25 cellular contexts compared by ENCODE assay signal in the genomic region with DNA sequence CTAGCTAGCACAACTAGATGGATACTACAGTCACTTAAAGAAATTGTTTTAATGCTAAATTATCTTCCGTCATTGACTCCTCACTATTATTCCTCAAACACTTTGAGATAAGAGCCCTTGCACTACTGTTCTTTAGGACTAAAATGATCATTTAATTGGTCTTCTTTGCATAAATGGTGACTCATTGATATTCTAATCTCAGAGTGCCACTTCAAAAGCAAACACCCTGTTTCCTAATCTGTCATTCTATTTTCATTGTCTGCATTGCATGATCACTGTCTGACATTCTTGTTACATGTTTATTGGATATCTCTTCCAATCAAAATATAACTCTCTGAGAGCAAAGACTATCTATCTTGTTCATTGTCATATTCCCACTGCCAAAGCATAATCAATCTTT.
"Had no signal": no experiment of that assay in that cellular context is flagged by ENCODE, and none has a peak within 500 bp of the region (broad histone marks: within the 10 kb centered on the region; RNA-seq: fewer than 3 reads in every experiment).

No MANE protein-coding gene starts in this region.

- H3K4me3 Mint-ChIP-seq: IgD-negative memory B cell; T-cell; T-helper 1 cell treated with Interleukin-12 subunit alpha and Interleukin-12 subunit beta and Interleukin-4 antibody, amounts not matched to agents 30 μg/mL and 1 μg/mL, for 36 hours had no signal

- DNase-seq: Kasumi-1; MM.1S; NCI-H1092 treated with DMSO at 0.1 percent for 48 hours; NCI-H1436; NCI-H187; NCI-H2029; NCI-H2081 treated with DMSO at 0.1 percent for 48 hours; NCI-H2227 treated with DMSO at 0.1 percent for 48 hours; NCI-H524; NCI-H526 treated with DMSO at 0.1 percent for 48 hours; NK-92 treated with Interleukin-12 subunit alpha and Interleukin-12 subunit beta, amount 100 ng/mL, for 24 hours; OCI-M1; PC-9; Peyer's patch; SIG-M5; SK-N-SH; SW 1271; T-cell had no signal

- H3K9ac ChIP-seq: KMS-11, SK-N-SH had no signal

- H3K27me3 ChIP-seq: Peyer's patch, SJSA1 had no signal

- H3K27ac ChIP-seq: HL-60, KMS-11, PC-9, Peyer's patch, SJSA1 had no signal

- H3K27me3 Mint-ChIP-seq: IgD-negative memory B cell, T-cell had no signal

- H3K4me1 Mint-ChIP-seq: T-cell had no signal

- H3K9me3 ChIP-seq: Peyer's patch, SJSA1, SK-N-SH had no signal

- H3K4me2 ChIP-seq: KMS-11, PC-9, SK-N-SH had no signal

- ATAC-seq: K562, Right ventricle myocardium inferior, T-cell had no signal

- H3K4me3 ChIP-seq: K562, PC-9, Peyer's patch, SJSA1 had no signal

- FAIRE-seq: K562 had no signal

- H3K36me3 ChIP-seq: SJSA1 had no signal

- H3K4me1 ChIP-seq: Peyer's patch had no signal

- H3K9me3 Mint-ChIP-seq: IgD-negative memory B cell; T-cell; T-helper 1 cell treated with Interleukin-12 subunit alpha and Interleukin-12 subunit beta and Interleukin-4 antibody, amounts not matched to agents 30 μg/mL and 1 μg/mL, for 36 hours had no signal

- H3K27ac Mint-ChIP-seq: IgD-negative memory B cell; T-cell; T-helper 1 cell treated with Interleukin-12 subunit alpha and Interleukin-12 subunit beta and Interleukin-4 antibody, amounts not matched to agents 30 μg/mL and 1 μg/mL, for 36 hours had no signal
